In genomic region chr2:212915121-212915782, GRCh38 we compare ENCODE assay signal across 12 cellular contexts.
DNase-seq lines count a peak whose midpoint lies in the region; ATAC-seq and TF ChIP-seq lines count a peak whose summit lies in the region.
"Had no signal": no experiment of that assay in that cellular context is flagged by ENCODE, and none has a peak within 500 bp of the region (broad histone marks: within the 10 kb centered on the region; RNA-seq: fewer than 3 reads in every experiment).

No MANE protein-coding gene starts in this region.

- ATAC-seq in activated T-cell treated with anti-CD3 and anti-CD28 coated beads, Interleukin-2, amount 50 U/mL, for 4 hours: peak; percentile 69 to 74
- ATAC-seq in HG02852 (IDR thresholded peaks at IDR 0.05; ENCODE audit: unreplicated experiment): peak; percentile 74
- peak; percentile 91 to 93 for ATAC-seq in stimulated activated naive B cell treated with anti-CD40 and anti-IgM and Interleukin-4, amounts not matched to agents 10 μg/mL and 1 μg/mL and 100 μg/mL, for 72 hours (replicated peaks)
- no peak for ATAC-seq in WTC11
- no peak for ATAC-seq in GM19328 (IDR thresholded peaks at IDR 0.05; ENCODE audit: unreplicated experiment)

- H3K4me3 Mint-ChIP-seq in activated T-cell treated with anti-CD3 and anti-CD28 coated beads, Interleukin-2, amount 50 U/mL, for 4 hours: no peak overlapping the region
- peak overlapping the region; percentile 10 to 17 for H3K4me3 Mint-ChIP-seq in stimulated activated naive B cell treated with anti-CD40 and anti-IgM and Interleukin-4, amounts not matched to agents 10 μg/mL and 1 μg/mL and 100 μg/mL, for 72 hours
- no peak overlapping the region for H3K4me3 Mint-ChIP-seq in WTC11

- no peaks in the 10 kb centered on the region for H3K27me3 Mint-ChIP-seq in activated T-cell treated with anti-CD3 and anti-CD28 coated beads, Interleukin-2, amount 50 U/mL, for 4 hours (ENCODE audit: low read depth)
- H3K27me3 Mint-ChIP-seq in stimulated activated naive B cell treated with anti-CD40 and anti-IgM and Interleukin-4, amounts not matched to agents 10 μg/mL and 1 μg/mL and 100 μg/mL, for 72 hours: no peaks in the 10 kb centered on the region
- H3K27me3 Mint-ChIP-seq in WTC11 (ENCODE audit: low read depth): peaks cover 30% of the 10 kb centered on the region

- H3K27ac ChIP-seq in PC-9: peak overlapping the region; percentile 100
- H3K27ac ChIP-seq in tibial artery: no peak overlapping the region

- H3K4me2 ChIP-seq in PC-9: peak overlapping the region; percentile 98

- CTCF ChIA-PET in PC-9 (lab: Charles Lee): no interaction called here
- CTCF ChIA-PET in WTC11 (lab: Charles Lee): no interaction called here

- H3K27ac Mint-ChIP-seq in stimulated activated naive B cell treated with anti-CD40 and anti-IgM and Interleukin-4, amounts not matched to agents 10 μg/mL and 1 μg/mL and 100 μg/mL, for 72 hours: peak overlapping the region; percentile 42
- H3K27ac Mint-ChIP-seq in WTC11: no peak overlapping the region

- H3K4me1 ChIP-seq in PC-9 (replicated peaks; ENCODE audit: insufficient read depth) (peaks cover 80% of the 10 kb centered on the region), tibial artery (peaks cover 0 to 17% (median 0%) of the 10 kb centered on the region in 4 donors)

- TF ChIP-seq CTCF in PC-9 (conservative IDR thresholded peaks at IDR 0.05): no peak
- no peak for TF ChIP-seq CTCF in WTC11 (IDR thresholded peaks at IDR 0.05)
- TF ChIP-seq CTCF in tibial artery (IDR thresholded peaks at IDR 0.05): no peak

- no peak overlapping the region for H2AFZ ChIP-seq in PC-9

- H4K20me1 ChIP-seq in PC-9 (ENCODE audit: insufficient read depth): no peaks in the 10 kb centered on the region

- no peaks in the 10 kb centered on the region for H3K9me3 ChIP-seq in PC-9 (ENCODE audit: insufficient read depth, low read depth)
- H3K9me3 ChIP-seq in tibial artery: no peaks in the 10 kb centered on the region

- H3K4me3 ChIP-seq in PC-9 (0 out of 2 replicates have a peak overlapping the region, but pooled peaks have one; percentile 8), tibial artery (no peak overlapping the region)

- no peaks in the 10 kb centered on the region for H3K79me2 ChIP-seq in PC-9 (ENCODE audit: low read depth)

- peaks cover 57% of the 10 kb centered on the region for H3F3A ChIP-seq in PC-9 (ENCODE audit: insufficient read depth, low read depth)

- no peak for DNase-seq in activated T-cell treated with anti-CD3 and anti-CD28 coated beads, Interleukin-2, amount 50 U/mL, for 4 hours
- no peak for DNase-seq in activated T-cell treated with anti-CD3 and anti-CD28 coated beads for 4 hours
- DNase-seq in PC-9: peak in 1 of 2 experiments; percentile 34
- no peak for DNase-seq in stimulated activated naive B cell treated with anti-CD40 and anti-IgM and Interleukin-4, amounts not matched to agents 10 μg/mL and 1 μg/mL and 100 μg/mL, for 72 hours
- no peak for DNase-seq in WTC11 (ENCODE audit: low spot score)
- no peak for DNase-seq in tibial artery
- DNase-seq: aorta; foreskin melanocyte; NCI-H526; stimulated activated CD4-positive, alpha-beta T cell treated with anti-CD3 and anti-CD28 coated beads, Interleukin-1b, Interleukin-23, amount 100 ng/mL, for 48 hours had no signal

- H3K27me3 ChIP-seq in PC-9 (ENCODE audit: insufficient read depth, low read depth) (no peaks in the 10 kb centered on the region), tibial artery (no peaks in the 10 kb centered on the region)

- intact Hi-C loops in PC-9 (cut with micrococcal nuclease; ENCODE audit: unreplicated experiment) (loop anchor here (5.0 kb wide), 1 partner anchor 107 kb away; no protein-coding TSS in a partner anchor), tibial artery (cut with DNase I; ENCODE audit: low total_unique reads) (no loop called here)

- H3K9me2 ChIP-seq in PC-9 (ENCODE audit: insufficient read depth): no peaks in the 10 kb centered on the region

- no TSS peak for BruUV-seq in PC-9 (replicated peaks; lab: Mats Ljungman, UMichigan)

- H3K36me3 Mint-ChIP-seq in activated T-cell treated with anti-CD3 and anti-CD28 coated beads, Interleukin-2, amount 50 U/mL, for 4 hours (ENCODE audit: insufficient read depth): no peaks in the 10 kb centered on the region
- no peaks in the 10 kb centered on the region for H3K36me3 Mint-ChIP-seq in stimulated activated naive B cell treated with anti-CD40 and anti-IgM and Interleukin-4, amounts not matched to agents 10 μg/mL and 1 μg/mL and 100 μg/mL, for 72 hours
- no peaks in the 10 kb centered on the region for H3K36me3 Mint-ChIP-seq in WTC11

- POLR2A ChIA-PET in PC-9 (lab: Charles Lee; ENCODE audit: unreplicated experiment) (interaction anchor here (0.6 kb wide), 1 partner anchor 88 kb away, joined by 10 read pairs; no protein-coding TSS in a partner anchor), WTC11 (lab: Charles Lee) (no interaction called here)

- H3K9me3 Mint-ChIP-seq in activated T-cell treated with anti-CD3 and anti-CD28 coated beads, Interleukin-2, amount 50 U/mL, for 4 hours: no peaks in the 10 kb centered on the region
- H3K9me3 Mint-ChIP-seq in stimulated activated naive B cell treated with anti-CD40 and anti-IgM and Interleukin-4, amounts not matched to agents 10 μg/mL and 1 μg/mL and 100 μg/mL, for 72 hours: no peaks in the 10 kb centered on the region
- no peaks in the 10 kb centered on the region for H3K9me3 Mint-ChIP-seq in WTC11

- H3K36me3 ChIP-seq in PC-9 (ENCODE audit: low read depth) (no peaks in the 10 kb centered on the region), tibial artery (no peaks in the 10 kb centered on the region)

- H3K4me1 Mint-ChIP-seq in activated T-cell treated with anti-CD3 and anti-CD28 coated beads, Interleukin-2, amount 50 U/mL, for 4 hours (ENCODE audit: low read depth): peaks cover 7% of the 10 kb centered on the region
- peaks cover 12 to 22% of the 10 kb centered on the region in 2 donors for H3K4me1 Mint-ChIP-seq in stimulated activated naive B cell treated with anti-CD40 and anti-IgM and Interleukin-4, amounts not matched to agents 10 μg/mL and 1 μg/mL and 100 μg/mL, for 72 hours
- peaks cover 35% of the 10 kb centered on the region for H3K4me1 Mint-ChIP-seq in WTC11

TF ChIP-seq in WTC11, 78 proteins besides CTCF, POLR2A, EP300 and RAD21 (continues in another document):
- no peak for TF ChIP-seq NFYB (CRISPR knock-in tag; conservative IDR thresholded peaks at IDR 0.05; ENCODE audit: low read depth)
- no peak for TF ChIP-seq CREB1 (CRISPR knock-in tag; IDR thresholded peaks at IDR 0.05)
- no peak for TF ChIP-seq RELA (CRISPR knock-in tag; IDR thresholded peaks at IDR 0.05; ENCODE audit: borderline replicate concordance)
- no peak for TF ChIP-seq ZMAT4 (CRISPR knock-in tag; IDR thresholded peaks at IDR 0.05)
- no peak for TF ChIP-seq ERG (CRISPR knock-in tag; IDR thresholded peaks at IDR 0.05)
- TF ChIP-seq MLX (CRISPR knock-in tag; IDR thresholded peaks at IDR 0.05): no peak
- no peak for TF ChIP-seq SMAD3 (CRISPR knock-in tag; IDR thresholded peaks at IDR 0.05; ENCODE audit: borderline replicate concordance)
- TF ChIP-seq GRHL2 (CRISPR knock-in tag; IDR thresholded peaks at IDR 0.05; ENCODE audit: insufficient replicate concordance, severe bottlenecking): no peak
- no peak for TF ChIP-seq ATF2 (CRISPR knock-in tag; IDR thresholded peaks at IDR 0.05; ENCODE audit: borderline replicate concordance, low read depth)
- TF ChIP-seq ZNF512 (CRISPR knock-in tag; IDR thresholded peaks at IDR 0.05; ENCODE audit: borderline replicate concordance): no peak
- no peak for TF ChIP-seq TP53 (CRISPR knock-in tag; IDR thresholded peaks at IDR 0.05)

Comparison
In these comparisons a context has a peak if more than half of its experiments do, and no peak if none do; other contexts are left out.
1. ATAC-seq: peak in activated T-cell treated with anti-CD3 and anti-CD28 coated beads, Interleukin-2, amount 50 U/mL, for 4 hours (2 of 2), HG02852 (single experiment) and stimulated activated naive B cell treated with anti-CD40 and anti-IgM and Interleukin-4, amounts not matched to agents 10 μg/mL and 1 μg/mL and 100 μg/mL, for 72 hours (2 of 2); none in WTC11 (single experiment) and GM19328 (single experiment).
2. H3K4me3 Mint-ChIP-seq: peak in stimulated activated naive B cell treated with anti-CD40 and anti-IgM and Interleukin-4, amounts not matched to agents 10 μg/mL and 1 μg/mL and 100 μg/mL, for 72 hours (2 of 2); none in activated T-cell treated with anti-CD3 and anti-CD28 coated beads, Interleukin-2, amount 50 U/mL, for 4 hours (single experiment) and WTC11 (single experiment).